Comparison of ENCODE assay signal across 19 cellular contexts in the genomic region with DNA sequence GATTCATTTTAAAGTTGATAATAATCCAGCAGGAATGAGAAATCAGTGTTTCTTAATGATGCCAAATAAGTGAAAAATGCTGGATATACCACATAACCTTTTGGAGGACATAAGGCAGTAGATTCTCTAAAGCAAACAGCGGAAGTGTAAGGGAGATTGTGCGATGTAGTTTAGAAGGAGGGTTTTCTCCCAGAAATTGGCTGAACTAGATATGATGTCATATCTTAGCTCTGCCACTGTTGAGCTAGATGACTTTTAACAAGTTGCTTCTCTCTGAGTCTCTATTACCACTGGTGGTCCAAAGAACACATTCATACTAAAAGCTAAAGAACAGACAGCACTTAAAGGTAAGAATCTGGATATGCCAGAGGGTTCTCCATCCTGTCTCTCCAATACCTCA.
A peak's percentile ranks its signal among the peaks of the same experiment; 100 is the strongest.
DNase-seq lines count a peak whose midpoint lies in the region; ATAC-seq, FAIRE-seq and TF ChIP-seq lines count a peak whose summit lies in the region.
"Had no signal": no experiment of that assay in that cellular context is flagged by ENCODE, and none has a peak within 500 bp of the region (broad histone marks: within the 10 kb centered on the region; RNA-seq: fewer than 3 reads in every experiment).

No MANE protein-coding gene starts in this region.

- peak overlapping the region; percentile 46 for H3K27ac ChIP-seq in astrocyte (ENCODE audit: low read depth, low read length)
- H3K27ac ChIP-seq in epithelial cell of prostate = peak overlapping the region; percentile 73
- no peak overlapping the region for H3K27ac ChIP-seq in sigmoid colon
- H3K27ac ChIP-seq: BLaER1 treated with 17β-estradiol and CSF1 and Interleukin-3, amounts not matched to agents 10 nM and 100 nM; PC-9; SJCRH30 had no signal

- WGBS in sigmoid colon, 2 donors = 93 to 96% methylated on average over 2 of the region's 2 CpGs

- H3K4me3 Mint-ChIP-seq in HFFc6 (peak overlapping the region; percentile 64; the same call in 1 of the 2 replicates), astrocyte (ENCODE audit: unreplicated experiment) (peak overlapping the region; percentile 28), T-helper 17 cell (no peak overlapping the region)
- no peak overlapping the region for H3K4me3 Mint-ChIP-seq in natural killer cell treated with Interleukin-12 subunit alpha and Interleukin-12 subunit beta and Interleukin-15 and Interleukin-18, amount 100 ng/mL, for 72 hours

- no peak overlapping the region for H3K9ac ChIP-seq in astrocyte (ENCODE audit: low read length)
- H3K9ac ChIP-seq: BLaER1 treated with 17β-estradiol and CSF1 and Interleukin-3, amounts not matched to agents 10 nM and 100 nM had no signal

- no peak for TF ChIP-seq POLR2A in sigmoid colon (IDR thresholded peaks at IDR 0.05)

- TF ChIP-seq CTCF in HFFc6 (IDR thresholded peaks at IDR 0.05) (no peak), astrocyte (IDR thresholded peaks at IDR 0.05; ENCODE audit: insufficient read depth, low read depth, low read length) (no peak), sigmoid colon (IDR thresholded peaks at IDR 0.05) (no peak)

- no peak overlapping the region for H3K4me3 ChIP-seq in astrocyte (ENCODE audit: insufficient read depth, low read depth, low read length)
- no peak overlapping the region for H3K4me3 ChIP-seq in sigmoid colon
- H3K4me3 ChIP-seq: BLaER1 treated with 17β-estradiol and CSF1 and Interleukin-3, amounts not matched to agents 10 nM and 100 nM; HAP-1; PC-9; SJCRH30 had no signal

- no peaks in the 10 kb centered on the region for H3K9me3 Mint-ChIP-seq in HFFc6
- no peaks in the 10 kb centered on the region for H3K9me3 Mint-ChIP-seq in astrocyte (ENCODE audit: unreplicated experiment)
- no peaks in the 10 kb centered on the region for H3K9me3 Mint-ChIP-seq in natural killer cell treated with Interleukin-12 subunit alpha and Interleukin-12 subunit beta and Interleukin-15 and Interleukin-18, amount 100 ng/mL, for 72 hours

- peak overlapping the region; percentile 96 for H3K27ac Mint-ChIP-seq in HFFc6
- peak overlapping the region; percentile 67 for H3K27ac Mint-ChIP-seq in astrocyte (ENCODE audit: unreplicated experiment)
- H3K27ac Mint-ChIP-seq in natural killer cell treated with Interleukin-12 subunit alpha and Interleukin-12 subunit beta and Interleukin-15 and Interleukin-18, amount 100 ng/mL, for 72 hours = peak overlapping the region; percentile 13 to 91
- H3K27ac Mint-ChIP-seq in T-helper 17 cell = no peak overlapping the region

- peaks cover 65% of the 10 kb centered on the region for H3K4me1 Mint-ChIP-seq in HFFc6 (ENCODE audit: low read depth)
- peaks cover 42% of the 10 kb centered on the region for H3K4me1 Mint-ChIP-seq in astrocyte (ENCODE audit: low read depth, unreplicated experiment)
- H3K4me1 Mint-ChIP-seq in natural killer cell treated with Interleukin-12 subunit alpha and Interleukin-12 subunit beta and Interleukin-15 and Interleukin-18, amount 100 ng/mL, for 72 hours (ENCODE audit: low read depth in 2 of 2) = peaks cover 42 to 46% of the 10 kb centered on the region in 2 donors
- H3K4me1 Mint-ChIP-seq in T-helper 17 cell = peaks cover 6% of the 10 kb centered on the region

- peak overlapping the region; percentile 7 for H3K4me2 ChIP-seq in astrocyte (ENCODE audit: low read length)
- H3K4me2 ChIP-seq: PC-9 had no signal

- peaks cover 26% of the 10 kb centered on the region for H4K20me1 ChIP-seq in astrocyte (ENCODE audit: insufficient read depth, low read length)

- FAIRE-seq in astrocyte (lab: Jason Lieb, UNC) = no peak
- FAIRE-seq: HTR-8/SVneo had no signal

- H3K36me3 ChIP-seq in astrocyte (ENCODE audit: insufficient read depth, low read length) (peaks cover 3% of the 10 kb centered on the region), sigmoid colon (no peaks in the 10 kb centered on the region)
- H3K36me3 ChIP-seq: HAP-1 had no signal

- ATAC-seq in natural killer cell treated with Interleukin-12 subunit alpha and Interleukin-12 subunit beta and Interleukin-15 and Interleukin-18, amount 100 ng/mL, for 72 hours = no peak
- ATAC-seq in T-helper 17 cell = no peak

- peaks cover 100% of the 10 kb centered on the region for H3K79me2 ChIP-seq in astrocyte (ENCODE audit: insufficient read depth, low read length)

- no peaks in the 10 kb centered on the region for H3K27me3 ChIP-seq in astrocyte (ENCODE audit: insufficient read depth, low read length)
- H3K27me3 ChIP-seq in sigmoid colon = no peaks in the 10 kb centered on the region
- H3K27me3 ChIP-seq: BLaER1 treated with 17β-estradiol and CSF1 and Interleukin-3, amounts not matched to agents 10 nM and 100 nM; SJCRH30 had no signal

- no peak for DNase-seq in HFFc6
- peak; percentile 34 for DNase-seq in astrocyte (ENCODE audit: low read depth)
- DNase-seq in epithelial cell of prostate (ENCODE audit: low read depth, low spot score) = no peak
- DNase-seq in natural killer cell treated with Interleukin-12 subunit alpha and Interleukin-12 subunit beta and Interleukin-15 and Interleukin-18, amount 100 ng/mL, for 72 hours (ENCODE audit: low spot score) = no peak
- DNase-seq in T-helper 17 cell = no peak
- no peak for DNase-seq in DMS 273 (lab: John Stamatoyannopoulos, UW; ENCODE audit: unreplicated experiment)
- DNase-seq in NCI-H345 treated with DMSO at 0.1 percent for 48 hours (lab: John Stamatoyannopoulos, UW; ENCODE audit: unreplicated experiment) = no peak
- no peak for DNase-seq in sigmoid colon
- DNase-seq: DMS79 treated with DMSO at 0.1 percent for 48 hours, NCI-H1105 treated with DMSO at 0.1 percent for 48 hours, NCI-H187, NCI-H2227 treated with DMSO at 0.1 percent for 48 hours, NCI-H524, NCI-H82, PC-9, SJCRH30 had no signal

- peaks cover 42% of the 10 kb centered on the region for H3K4me1 ChIP-seq in astrocyte (ENCODE audit: insufficient read depth, low read length)
- peaks cover 0 to 17% (median 9%) of the 10 kb centered on the region in 4 donors for H3K4me1 ChIP-seq in sigmoid colon

- no peak overlapping the region for H2AFZ ChIP-seq in astrocyte (ENCODE audit: low read depth, low read length)
- H2AFZ ChIP-seq: PC-9 had no signal

- intact Hi-C loops in sigmoid colon (cut with DNase I) = no loop called here

- H3K27me3 Mint-ChIP-seq in HFFc6 (ENCODE audit: insufficient read depth) (no peaks in the 10 kb centered on the region; the same call in 1 of the 2 replicates), astrocyte (ENCODE audit: low read depth, unreplicated experiment) (no peaks in the 10 kb centered on the region), T-helper 17 cell (peaks cover 24% of the 10 kb centered on the region)
- H3K27me3 Mint-ChIP-seq in natural killer cell treated with Interleukin-12 subunit alpha and Interleukin-12 subunit beta and Interleukin-15 and Interleukin-18, amount 100 ng/mL, for 72 hours = no peaks in the 10 kb centered on the region

- no peaks in the 10 kb centered on the region for H3K9me3 ChIP-seq in astrocyte (ENCODE audit: insufficient read depth, low read depth, low read length)
- no peaks in the 10 kb centered on the region for H3K9me3 ChIP-seq in T-helper 17 cell (ENCODE audit: control insufficient read depth, low read length, poor library complexity, severe bottlenecking)
- H3K9me3 ChIP-seq in sigmoid colon = no peaks in the 10 kb centered on the region
- H3K9me3 ChIP-seq: HAP-1, SJCRH30 had no signal

- peaks cover 22% of the 10 kb centered on the region for H3K36me3 Mint-ChIP-seq in HFFc6 (ENCODE audit: low read depth)
- H3K36me3 Mint-ChIP-seq in astrocyte (ENCODE audit: low read depth, unreplicated experiment) = peaks cover 6% of the 10 kb centered on the region
- peaks cover 4% of the 10 kb centered on the region for H3K36me3 Mint-ChIP-seq in natural killer cell treated with Interleukin-12 subunit alpha and Interleukin-12 subunit beta and Interleukin-15 and Interleukin-18, amount 100 ng/mL, for 72 hours
- H3K36me3 Mint-ChIP-seq in T-helper 17 cell (ENCODE audit: low read depth) = no peaks in the 10 kb centered on the region

- no peak for TF ChIP-seq EP300 in sigmoid colon (IDR thresholded peaks at IDR 0.05)

Comparison
In these comparisons a context has a peak if more than half of its experiments do, and no peak if none do; other contexts are left out.
1. H3K4me3 Mint-ChIP-seq: peak in HFFc6 (single experiment) and astrocyte (single experiment); none in natural killer cell treated with Interleukin-12 subunit alpha and Interleukin-12 subunit beta and Interleukin-15 and Interleukin-18, amount 100 ng/mL, for 72 hours (single experiment) and T-helper 17 cell (single experiment).
2. H3K27ac ChIP-seq: peak in astrocyte (single experiment) and epithelial cell of prostate (single experiment); none in sigmoid colon (0 of 4).